Comparison of ENCODE assay signal across 1 cellular context in genomic region chr1:154567386-154568164, GRCh38.
TF ChIP-seq lines count a peak whose summit lies in the region.

Gene CHRNB2 (plus strand): TSS chr1:154567778. CDS start chr1:154568045, 267 bp downstream.

TF ChIP-seq in HepG2, 621 proteins besides CTCF, POLR2A, EP300 and RAD21 (continued from another document and continues in another):
- peak; percentile 91; the same call in 1 of the 2 replicates for TF ChIP-seq DNMT1 (CRISPR knock-in tag; IDR thresholded peaks at IDR 0.05)
- TF ChIP-seq NRL (CRISPR knock-in tag; IDR thresholded peaks at IDR 0.05; ENCODE audit: borderline replicate concordance) = peak; percentile 78
- TF ChIP-seq ZFP41 (CRISPR knock-in tag; IDR thresholded peaks at IDR 0.05; ENCODE audit: borderline replicate concordance) = no peak
- peak; percentile 80 for TF ChIP-seq ZNF776 (CRISPR knock-in tag; IDR thresholded peaks at IDR 0.05)
- TF ChIP-seq MEIS2 (CRISPR knock-in tag; IDR thresholded peaks at IDR 0.05) = peak; percentile 97
- peak; percentile 85; the same call in 1 of the 2 replicates for TF ChIP-seq ZNF879 (CRISPR knock-in tag; IDR thresholded peaks at IDR 0.05)
- 0 out of 2 replicates have a peak, but pooled peaks have one; percentile 54 for TF ChIP-seq ZKSCAN8 (CRISPR knock-in tag; IDR thresholded peaks at IDR 0.05; ENCODE audit: borderline replicate concordance)
- no peak for TF ChIP-seq SNAI1 (CRISPR knock-in tag; IDR thresholded peaks at IDR 0.05; ENCODE audit: borderline replicate concordance)
- no peak for TF ChIP-seq SOX6 (IDR thresholded peaks at IDR 0.05)
- TF ChIP-seq SOX6 (CRISPR knock-in tag; IDR thresholded peaks at IDR 0.05) = no peak
- peak; percentile 98 for TF ChIP-seq IRX3 (CRISPR knock-in tag; IDR thresholded peaks at IDR 0.05; ENCODE audit: borderline replicate concordance, low read depth)
- TF ChIP-seq KDM4B (CRISPR knock-in tag; IDR thresholded peaks at IDR 0.05) = 0 out of 2 replicates have a peak, but pooled peaks have one; percentile 52
- 0 out of 2 replicates have a peak, but pooled peaks have one; percentile 41 for TF ChIP-seq ZNF672 (CRISPR knock-in tag; IDR thresholded peaks at IDR 0.05)
- TF ChIP-seq, protein P1, sequence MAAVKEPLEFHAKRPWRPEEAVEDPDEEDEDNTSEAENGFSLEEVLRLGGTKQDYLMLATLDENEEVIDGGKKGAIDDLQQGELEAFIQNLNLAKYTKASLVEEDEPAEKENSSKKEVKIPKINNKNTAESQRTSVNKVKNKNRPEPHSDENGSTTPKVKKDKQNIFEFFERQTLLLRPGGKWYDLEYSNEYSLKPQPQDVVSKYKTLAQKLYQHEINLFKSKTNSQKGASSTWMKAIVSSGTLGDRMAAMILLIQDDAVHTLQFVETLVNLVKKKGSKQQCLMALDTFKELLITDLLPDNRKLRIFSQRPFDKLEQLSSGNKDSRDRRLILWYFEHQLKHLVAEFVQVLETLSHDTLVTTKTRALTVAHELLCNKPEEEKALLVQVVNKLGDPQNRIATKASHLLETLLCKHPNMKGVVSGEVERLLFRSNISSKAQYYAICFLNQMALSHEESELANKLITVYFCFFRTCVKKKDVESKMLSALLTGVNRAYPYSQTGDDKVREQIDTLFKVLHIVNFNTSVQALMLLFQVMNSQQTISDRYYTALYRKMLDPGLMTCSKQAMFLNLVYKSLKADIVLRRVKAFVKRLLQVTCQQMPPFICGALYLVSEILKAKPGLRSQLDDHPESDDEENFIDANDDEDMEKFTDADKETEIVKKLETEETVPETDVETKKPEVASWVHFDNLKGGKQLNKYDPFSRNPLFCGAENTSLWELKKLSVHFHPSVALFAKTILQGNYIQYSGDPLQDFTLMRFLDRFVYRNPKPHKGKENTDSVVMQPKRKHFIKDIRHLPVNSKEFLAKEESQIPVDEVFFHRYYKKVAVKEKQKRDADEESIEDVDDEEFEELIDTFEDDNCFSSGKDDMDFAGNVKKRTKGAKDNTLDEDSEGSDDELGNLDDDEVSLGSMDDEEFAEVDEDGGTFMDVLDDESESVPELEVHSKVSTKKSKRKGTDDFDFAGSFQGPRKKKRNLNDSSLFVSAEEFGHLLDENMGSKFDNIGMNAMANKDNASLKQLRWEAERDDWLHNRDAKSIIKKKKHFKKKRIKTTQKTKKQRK (IDR thresholded peaks at IDR 0.05; ENCODE audit: low read length) = no peak
- TF ChIP-seq, protein P2, sequence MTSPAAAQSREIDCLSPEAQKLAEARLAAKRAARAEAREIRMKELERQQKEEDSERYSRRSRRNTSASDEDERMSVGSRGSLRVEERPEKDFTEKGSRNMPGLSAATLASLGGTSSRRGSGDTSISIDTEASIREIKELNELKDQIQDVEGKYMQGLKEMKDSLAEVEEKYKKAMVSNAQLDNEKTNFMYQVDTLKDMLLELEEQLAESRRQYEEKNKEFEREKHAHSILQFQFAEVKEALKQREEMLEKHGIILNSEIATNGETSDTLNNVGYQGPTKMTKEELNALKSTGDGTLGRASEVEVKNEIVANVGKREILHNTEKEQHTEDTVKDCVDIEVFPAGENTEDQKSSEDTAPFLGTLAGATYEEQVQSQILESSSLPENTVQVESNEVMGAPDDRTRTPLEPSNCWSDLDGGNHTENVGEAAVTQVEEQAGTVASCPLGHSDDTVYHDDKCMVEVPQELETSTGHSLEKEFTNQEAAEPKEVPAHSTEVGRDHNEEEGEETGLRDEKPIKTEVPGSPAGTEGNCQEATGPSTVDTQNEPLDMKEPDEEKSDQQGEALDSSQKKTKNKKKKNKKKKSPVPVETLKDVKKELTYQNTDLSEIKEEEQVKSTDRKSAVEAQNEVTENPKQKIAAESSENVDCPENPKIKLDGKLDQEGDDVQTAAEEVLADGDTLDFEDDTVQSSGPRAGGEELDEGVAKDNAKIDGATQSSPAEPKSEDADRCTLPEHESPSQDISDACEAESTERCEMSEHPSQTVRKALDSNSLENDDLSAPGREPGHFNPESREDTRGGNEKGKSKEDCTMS (CRISPR knock-in tag; conservative IDR thresholded peaks at IDR 0.05) = peak; percentile 86; the same call in 1 of the 2 replicates
- peak; percentile 95 for TF ChIP-seq ZFP36L1 (CRISPR knock-in tag; IDR thresholded peaks at IDR 0.05)
- 0 out of 2 replicates have a peak, but pooled peaks have one; percentile 73 for TF ChIP-seq FLYWCH1 (CRISPR knock-in tag; IDR thresholded peaks at IDR 0.05)
- TF ChIP-seq TBP (CRISPR knock-in tag; IDR thresholded peaks at IDR 0.05) = no peak
- TF ChIP-seq ZNF264 (CRISPR knock-in tag; IDR thresholded peaks at IDR 0.05) = no peak
- TF ChIP-seq ZNF691 (CRISPR knock-in tag; IDR thresholded peaks at IDR 0.05; ENCODE audit: borderline replicate concordance, low read depth) = peak; percentile 94
- peak; percentile 76; the same call in 1 of the 2 replicates for TF ChIP-seq MYC (CRISPR knock-in tag; IDR thresholded peaks at IDR 0.05; ENCODE audit: borderline replicate concordance)
- peak; percentile 95 for TF ChIP-seq ZNF256 (CRISPR knock-in tag; conservative IDR thresholded peaks at IDR 0.05)
- no peak for TF ChIP-seq PITX1 (CRISPR knock-in tag; IDR thresholded peaks at IDR 0.05)
- TF ChIP-seq, protein P3, sequence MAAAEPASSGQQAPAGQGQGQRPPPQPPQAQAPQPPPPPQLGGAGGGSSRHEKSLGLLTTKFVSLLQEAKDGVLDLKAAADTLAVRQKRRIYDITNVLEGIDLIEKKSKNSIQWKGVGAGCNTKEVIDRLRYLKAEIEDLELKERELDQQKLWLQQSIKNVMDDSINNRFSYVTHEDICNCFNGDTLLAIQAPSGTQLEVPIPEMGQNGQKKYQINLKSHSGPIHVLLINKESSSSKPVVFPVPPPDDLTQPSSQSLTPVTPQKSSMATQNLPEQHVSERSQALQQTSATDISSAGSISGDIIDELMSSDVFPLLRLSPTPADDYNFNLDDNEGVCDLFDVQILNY (CRISPR knock-in tag; conservative IDR thresholded peaks at IDR 0.05) = peak; percentile 76; the same call in 1 of the 2 replicates
- no peak for TF ChIP-seq TRIM24 (CRISPR knock-in tag; IDR thresholded peaks at IDR 0.05)
- TF ChIP-seq, protein P4, sequence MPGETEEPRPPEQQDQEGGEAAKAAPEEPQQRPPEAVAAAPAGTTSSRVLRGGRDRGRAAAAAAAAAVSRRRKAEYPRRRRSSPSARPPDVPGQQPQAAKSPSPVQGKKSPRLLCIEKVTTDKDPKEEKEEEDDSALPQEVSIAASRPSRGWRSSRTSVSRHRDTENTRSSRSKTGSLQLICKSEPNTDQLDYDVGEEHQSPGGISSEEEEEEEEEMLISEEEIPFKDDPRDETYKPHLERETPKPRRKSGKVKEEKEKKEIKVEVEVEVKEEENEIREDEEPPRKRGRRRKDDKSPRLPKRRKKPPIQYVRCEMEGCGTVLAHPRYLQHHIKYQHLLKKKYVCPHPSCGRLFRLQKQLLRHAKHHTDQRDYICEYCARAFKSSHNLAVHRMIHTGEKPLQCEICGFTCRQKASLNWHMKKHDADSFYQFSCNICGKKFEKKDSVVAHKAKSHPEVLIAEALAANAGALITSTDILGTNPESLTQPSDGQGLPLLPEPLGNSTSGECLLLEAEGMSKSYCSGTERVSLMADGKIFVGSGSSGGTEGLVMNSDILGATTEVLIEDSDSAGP (CRISPR knock-in tag; IDR thresholded peaks at IDR 0.05; ENCODE audit: borderline replicate concordance) = peak; percentile 58; the same call in 1 of the 2 replicates
- no peak for TF ChIP-seq FOSL1 (CRISPR knock-in tag; IDR thresholded peaks at IDR 0.05; ENCODE audit: borderline replicate concordance)
- no peak; the same call in 1 of the 2 replicates for TF ChIP-seq ZNF629 (CRISPR knock-in tag; conservative IDR thresholded peaks at IDR 0.05)
- TF ChIP-seq AKNA (CRISPR knock-in tag; IDR thresholded peaks at IDR 0.05; ENCODE audit: borderline replicate concordance) = peak; percentile 30; the same call in 1 of the 2 replicates
- no peak for TF ChIP-seq ZNF251 (CRISPR knock-in tag; IDR thresholded peaks at IDR 0.05)
- no peak for TF ChIP-seq SNRNP70 (IDR thresholded peaks at IDR 0.05; ENCODE audit: low read depth, low read length)
- TF ChIP-seq, protein P5, sequence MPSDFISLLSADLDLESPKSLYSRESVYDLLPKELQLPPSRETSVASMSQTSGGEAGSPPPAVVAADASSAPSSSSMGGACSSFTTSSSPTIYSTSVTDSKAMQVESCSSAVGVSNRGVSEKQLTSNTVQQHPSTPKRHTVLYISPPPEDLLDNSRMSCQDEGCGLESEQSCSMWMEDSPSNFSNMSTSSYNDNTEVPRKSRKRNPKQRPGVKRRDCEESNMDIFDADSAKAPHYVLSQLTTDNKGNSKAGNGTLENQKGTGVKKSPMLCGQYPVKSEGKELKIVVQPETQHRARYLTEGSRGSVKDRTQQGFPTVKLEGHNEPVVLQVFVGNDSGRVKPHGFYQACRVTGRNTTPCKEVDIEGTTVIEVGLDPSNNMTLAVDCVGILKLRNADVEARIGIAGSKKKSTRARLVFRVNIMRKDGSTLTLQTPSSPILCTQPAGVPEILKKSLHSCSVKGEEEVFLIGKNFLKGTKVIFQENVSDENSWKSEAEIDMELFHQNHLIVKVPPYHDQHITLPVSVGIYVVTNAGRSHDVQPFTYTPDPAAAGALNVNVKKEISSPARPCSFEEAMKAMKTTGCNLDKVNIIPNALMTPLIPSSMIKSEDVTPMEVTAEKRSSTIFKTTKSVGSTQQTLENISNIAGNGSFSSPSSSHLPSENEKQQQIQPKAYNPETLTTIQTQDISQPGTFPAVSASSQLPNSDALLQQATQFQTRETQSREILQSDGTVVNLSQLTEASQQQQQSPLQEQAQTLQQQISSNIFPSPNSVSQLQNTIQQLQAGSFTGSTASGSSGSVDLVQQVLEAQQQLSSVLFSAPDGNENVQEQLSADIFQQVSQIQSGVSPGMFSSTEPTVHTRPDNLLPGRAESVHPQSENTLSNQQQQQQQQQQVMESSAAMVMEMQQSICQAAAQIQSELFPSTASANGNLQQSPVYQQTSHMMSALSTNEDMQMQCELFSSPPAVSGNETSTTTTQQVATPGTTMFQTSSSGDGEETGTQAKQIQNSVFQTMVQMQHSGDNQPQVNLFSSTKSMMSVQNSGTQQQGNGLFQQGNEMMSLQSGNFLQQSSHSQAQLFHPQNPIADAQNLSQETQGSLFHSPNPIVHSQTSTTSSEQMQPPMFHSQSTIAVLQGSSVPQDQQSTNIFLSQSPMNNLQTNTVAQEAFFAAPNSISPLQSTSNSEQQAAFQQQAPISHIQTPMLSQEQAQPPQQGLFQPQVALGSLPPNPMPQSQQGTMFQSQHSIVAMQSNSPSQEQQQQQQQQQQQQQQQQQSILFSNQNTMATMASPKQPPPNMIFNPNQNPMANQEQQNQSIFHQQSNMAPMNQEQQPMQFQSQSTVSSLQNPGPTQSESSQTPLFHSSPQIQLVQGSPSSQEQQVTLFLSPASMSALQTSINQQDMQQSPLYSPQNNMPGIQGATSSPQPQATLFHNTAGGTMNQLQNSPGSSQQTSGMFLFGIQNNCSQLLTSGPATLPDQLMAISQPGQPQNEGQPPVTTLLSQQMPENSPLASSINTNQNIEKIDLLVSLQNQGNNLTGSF (CRISPR knock-in tag; IDR thresholded peaks at IDR 0.05) = peak; percentile 96
- TF ChIP-seq ZMAT5 (CRISPR knock-in tag; IDR thresholded peaks at IDR 0.05; ENCODE audit: borderline replicate concordance, low read depth) = no peak
- no peak for TF ChIP-seq YY1 (IDR thresholded peaks at IDR 0.05; ENCODE audit: insufficient read depth, insufficient replicate concordance, low read depth, low read length)
- TF ChIP-seq HNRNPH1 (optimal IDR thresholded peaks at IDR 0.05; ENCODE audit: low read depth, low read length) = no peak
- no peak for TF ChIP-seq GLMP (CRISPR knock-in tag; IDR thresholded peaks at IDR 0.05; ENCODE audit: borderline replicate concordance)
- peak; percentile 92; the same call in 1 of the 2 replicates for TF ChIP-seq SATB2 (CRISPR knock-in tag; IDR thresholded peaks at IDR 0.05)
